In genomic region chr18:23143871-23144270, GRCh38 we compare ENCODE assay signal across 9 cellular contexts. TPM values are rescaled to one million over a fixed set of nuclear protein-coding genes. Genes with fewer than 3 reads are reported as not detected.
A peak's percentile ranks its signal among the peaks of the same experiment; 100 is the strongest.
DNase-seq lines count a peak whose midpoint lies in the region; ATAC-seq, FAIRE-seq and TF ChIP-seq lines count a peak whose summit lies in the region.
"Had no signal": no experiment of that assay in that cellular context is flagged by ENCODE, and none has a peak within 500 bp of the region (broad histone marks: within the 10 kb centered on the region; RNA-seq: fewer than 3 reads in every experiment).

No MANE protein-coding gene starts in this region.

- no peaks in the 10 kb centered on the region for H3K27me3 Mint-ChIP-seq in astrocyte (ENCODE audit: low read depth, unreplicated experiment)

- no peak for FAIRE-seq in astrocyte (lab: Jason Lieb, UNC)

- H3K27ac Mint-ChIP-seq in astrocyte (ENCODE audit: unreplicated experiment) = peak overlapping the region; percentile 59

- peaks cover 61% of the 10 kb centered on the region for H3K79me2 ChIP-seq in astrocyte (ENCODE audit: insufficient read depth, low read length)

- H3K4me3 ChIP-seq in astrocyte (ENCODE audit: insufficient read depth, low read depth, low read length) (no peak overlapping the region), suprapubic skin (no peak overlapping the region)

- no peak for TF ChIP-seq CTCF in astrocyte (IDR thresholded peaks at IDR 0.05; ENCODE audit: insufficient read depth, low read depth, low read length)
- TF ChIP-seq CTCF in suprapubic skin (IDR thresholded peaks at IDR 0.05) = no peak

- no peak for TF ChIP-seq EP300 in suprapubic skin (IDR thresholded peaks at IDR 0.05)

- peak overlapping the region; percentile 25 for H3K4me3 Mint-ChIP-seq in astrocyte (ENCODE audit: unreplicated experiment)

- H3K36me3 ChIP-seq in astrocyte (ENCODE audit: insufficient read depth, low read length) = no peaks in the 10 kb centered on the region
- no peaks in the 10 kb centered on the region for H3K36me3 ChIP-seq in suprapubic skin

- H3K27me3 ChIP-seq in astrocyte (ENCODE audit: insufficient read depth, low read length) = no peaks in the 10 kb centered on the region
- H3K27me3 ChIP-seq in suprapubic skin = no peaks in the 10 kb centered on the region

- H3K36me3 Mint-ChIP-seq in astrocyte (ENCODE audit: low read depth, unreplicated experiment) = peaks cover 5% of the 10 kb centered on the region

- no peak for TF ChIP-seq POLR2A in suprapubic skin (IDR thresholded peaks at IDR 0.05)

- H3K27ac ChIP-seq in astrocyte (ENCODE audit: low read depth, low read length) (no peak overlapping the region), suprapubic skin (peak overlapping the region; percentile 73)

- H4K20me1 ChIP-seq in astrocyte (ENCODE audit: insufficient read depth, low read length) = peaks cover 61% of the 10 kb centered on the region

- peaks cover 9% of the 10 kb centered on the region for H3K4me1 ChIP-seq in astrocyte (ENCODE audit: insufficient read depth, low read length)
- peaks cover 43% of the 10 kb centered on the region for H3K4me1 ChIP-seq in suprapubic skin

- ATAC-seq in GM18502 (IDR thresholded peaks at IDR 0.05; ENCODE audit: poor library complexity, unreplicated experiment) = no peak

- H3K9me3 Mint-ChIP-seq in astrocyte (ENCODE audit: unreplicated experiment) = no peaks in the 10 kb centered on the region

- 33% methylated on average over 6 of the region's 9 CpGs for WGBS in suprapubic skin

- DNase-seq in LHCN-M2 (ENCODE audit: low read depth) (peak; percentile 56), astrocyte (ENCODE audit: low read depth) (peak; percentile 37), left kidney (ENCODE audit: low read depth, low spot score) (peak; percentile 85), suprapubic skin (ENCODE audit: low spot score in 2 of 2) (no peak), NCI-H2081 (lab: John Stamatoyannopoulos, UW) (no peak)
- DNase-seq in stimulated activated CD4-positive, alpha-beta T cell treated with anti-CD3 and anti-CD28 coated beads, Interleukin-12 subunit alpha, Interleukin-12 subunit beta, amount 100 ng/mL, for 4 hours = no peak
- DNase-seq in activated naive CD4-positive, alpha-beta T cell treated with Interleukin-2 at 50 U/mL for 16 hours = no peak
- DNase-seq: NCI-H1092 treated with DMSO at 0.1 percent for 48 hours had no signal

- no peak overlapping the region for H3K4me2 ChIP-seq in astrocyte (ENCODE audit: low read length)

- peaks cover 29% of the 10 kb centered on the region for H3K4me1 Mint-ChIP-seq in astrocyte (ENCODE audit: low read depth, unreplicated experiment)

- no peaks in the 10 kb centered on the region for H3K9me3 ChIP-seq in astrocyte (ENCODE audit: insufficient read depth, low read depth, low read length)
- H3K9me3 ChIP-seq in suprapubic skin = no peaks in the 10 kb centered on the region

- peak overlapping the region; percentile 9 for H2AFZ ChIP-seq in astrocyte (ENCODE audit: low read depth, low read length)

- no peak overlapping the region for H3K9ac ChIP-seq in astrocyte (ENCODE audit: low read length)

RNA-seq across cellular contexts. Expression of gene CABLES1, which starts 8.6 kb away (rescaled TPM):
- total RNA-seq in LHCN-M2 (2014; rRNA removed) (7.1 and 8.3 TPM in 2 replicates), astrocyte (12.2 and 14.5 TPM in 2 replicates), suprapubic skin (10 to 100 TPM; 24.9 to 42.2 (median 38.0) TPM)
- polyA plus RNA-seq in LHCN-M2 (2012) = 6.6 TPM

Comparison
In these comparisons a context has a peak if more than half of its experiments do, and no peak if none do; other contexts are left out.
1. DNase-seq: peak in LHCN-M2 (single experiment), astrocyte (single experiment) and left kidney (single experiment); none in suprapubic skin (0 of 2), stimulated activated CD4-positive, alpha-beta T cell treated with anti-CD3 and anti-CD28 coated beads, Interleukin-12 subunit alpha, Interleukin-12 subunit beta, amount 100 ng/mL, for 4 hours (single experiment), activated naive CD4-positive, alpha-beta T cell treated with Interleukin-2 at 50 U/mL for 16 hours (single experiment) and NCI-H2081 (0 of 2).